26 cellular contexts compared by ENCODE assay signal in genomic region chr15:40293006-40293405, GRCh38. TPM values are rescaled to one million over a fixed set of nuclear protein-coding genes. Genes with fewer than 3 reads are reported as not detected.
DNase-seq lines count a peak whose midpoint lies in the region; ATAC-seq, FAIRE-seq and TF ChIP-seq lines count a peak whose summit lies in the region.
"Had no signal": no experiment of that assay in that cellular context is flagged by ENCODE, and none has a peak within 500 bp of the region (broad histone marks: within the 10 kb centered on the region; RNA-seq: fewer than 3 reads in every experiment).

No MANE protein-coding gene starts in this region.

- no peak overlapping the region for H2BK5ac ChIP-seq in H1 (ENCODE audit: low read depth, low read length)

- TF ChIP-seq CTCF in GM20000 (IDR thresholded peaks at IDR 0.05; ENCODE audit: extremely low read depth, missing control alignments) = no peak
- no peak for TF ChIP-seq CTCF in H1 (IDR thresholded peaks at IDR 0.05; ENCODE audit: control extremely low read depth in 1 of 3, insufficient read depth in 1 of 3, low read depth in 1 of 3, low read length in 3 of 3)
- no peak for TF ChIP-seq CTCF in osteoblast (IDR thresholded peaks at IDR 0.05; ENCODE audit: extremely low read depth, low read depth, low read length)

- H2BK120ac ChIP-seq in H1 (replicated peaks; ENCODE audit: low read depth, low read length) = no peak overlapping the region

- ATAC-seq in activated CD8-positive, alpha-beta memory T cell treated with anti-CD3 and anti-CD28 coated beads, Interleukin-2, amount 10 ng/mL, durations not matched to agents 7 days and 5 days = no peak
- ATAC-seq in GM18511 (IDR thresholded peaks at IDR 0.05; ENCODE audit: unreplicated experiment) (no peak), GM19397 (IDR thresholded peaks at IDR 0.05; ENCODE audit: unreplicated experiment) (no peak)

- H3K4me3 ChIP-seq in H1 (ENCODE audit: extremely low read depth in 1 of 4, insufficient read depth in 2 of 4, low read depth in 3 of 4, low read length in 4 of 4) = no peak overlapping the region
- H3K4me3 ChIP-seq in osteoblast (ENCODE audit: insufficient read depth, low read length) = no peak overlapping the region

- no peak overlapping the region for H3K56ac ChIP-seq in H1 (replicated peaks; ENCODE audit: insufficient read length, low read depth, low read length)

- no peak for TF ChIP-seq EP300 in H1 (IDR thresholded peaks at IDR 0.05; ENCODE audit: borderline replicate concordance in 1 of 2, low read depth in 2 of 2, low read length in 2 of 2)

- peaks cover 3% of the 10 kb centered on the region; the same call in 1 of the 2 replicates for H3K23me2 ChIP-seq in H1 (ENCODE audit: low read depth, low read length)

- POLR2A ChIA-PET in H1 (lab: Charles Lee; ENCODE audit: partially characterized antibody) = interaction anchor here (2.4 to 5.4 kb wide), 3 partner anchors 8 to 16 kb away, joined by 7 to 46 read pairs (median 29); partner anchors contain the start of gene PLCB2

- H4K91ac ChIP-seq in H1 (replicated peaks; ENCODE audit: insufficient read length, low read length) = no peak overlapping the region

- no peak overlapping the region for H3K23ac ChIP-seq in H1 (ENCODE audit: insufficient read length)

- H2AFZ ChIP-seq in H1 (ENCODE audit: low read length) (no peak overlapping the region), osteoblast (ENCODE audit: low read length) (no peak overlapping the region)

- H3K27me3 ChIP-seq in H1 (replicated peaks in 1 of 4; ENCODE audit: control insufficient read depth in 3 of 4, extremely low read depth in 1 of 4, insufficient read depth in 3 of 4, low read length in 3 of 4) (peaks cover 16 to 50% (median 33%) of the 10 kb centered on the region in 4 experiments; a peak in 6 of 7 replicates), osteoblast (ENCODE audit: insufficient read depth, low read length) (peaks cover 44% of the 10 kb centered on the region)

- H2BK12ac ChIP-seq in H1 (ENCODE audit: low read depth, low read length) = 0 out of 2 replicates have a peak overlapping the region, but pooled peaks have one; percentile 39

- no peak overlapping the region for H3K4me2 ChIP-seq in H1 (ENCODE audit: insufficient read depth in 1 of 2, low read depth in 2 of 2, low read length in 2 of 2)
- H3K4me2 ChIP-seq in osteoblast (ENCODE audit: insufficient read depth, low read length) = no peak overlapping the region

- H3K4me3 Mint-ChIP-seq in activated CD8-positive, alpha-beta memory T cell treated with anti-CD3 and anti-CD28 coated beads, Interleukin-2, amount 10 ng/mL, durations not matched to agents 7 days and 5 days = no peak overlapping the region

- H3K9ac ChIP-seq in H1 (replicated peaks in 1 of 4; ENCODE audit: extremely low read depth in 1 of 4, low read depth in 3 of 4, low read length in 3 of 4) = no peak overlapping the region

- CTCF ChIA-PET in activated CD8-positive, alpha-beta memory T cell treated with anti-CD3 and anti-CD28 coated beads, Interleukin-2, amount 10 ng/mL, durations not matched to agents 7 days and 5 days (lab: Charles Lee) = interaction anchor here (0.7 to 3.2 kb wide), 5 partner anchors 10 to 51 kb away, joined by 3 to 23 read pairs (median 3); partner anchors contain the start of genes ANKRD63 and PLCB2
- CTCF ChIA-PET in H1 (lab: Charles Lee; ENCODE audit: partially characterized antibody) = interaction anchor here (0.5 to 16.2 kb wide), 10 partner anchors 17 to 1096 kb away, joined by 3 to 518 read pairs (median 4); partner anchors contain the start of genes CCDC9B, INAFM2 and PLCB2

- H3K4ac ChIP-seq in H1 (replicated peaks; ENCODE audit: insufficient read length, low read depth, low read length) = peak overlapping the region; percentile 60

- no peak overlapping the region for H3K14ac ChIP-seq in H1 (ENCODE audit: insufficient read length)

- H4K8ac ChIP-seq in H1 (ENCODE audit: extremely low read depth, insufficient read depth, low read length) = no peak overlapping the region

- H3K9me3 Mint-ChIP-seq in activated CD8-positive, alpha-beta memory T cell treated with anti-CD3 and anti-CD28 coated beads, Interleukin-2, amount 10 ng/mL, durations not matched to agents 7 days and 5 days (ENCODE audit: low read depth) = no peaks in the 10 kb centered on the region

- H3K79me2 ChIP-seq in H1 (ENCODE audit: control insufficient read depth in 1 of 2, insufficient read depth in 2 of 2, low read length in 2 of 2) = no peaks in the 10 kb centered on the region
- no peaks in the 10 kb centered on the region for H3K79me2 ChIP-seq in osteoblast (ENCODE audit: insufficient read depth, low read length)

- no peak overlapping the region; the same call in 1 of the 2 replicates for H2AK5ac ChIP-seq in H1 (ENCODE audit: low read depth, low read length)

- TF ChIP-seq POLR2A in H1 (IDR thresholded peaks at IDR 0.05; ENCODE audit: control extremely low read depth in 1 of 2, low read depth in 2 of 2, low read length in 2 of 2) = no peak

- H2BK20ac ChIP-seq in H1 (ENCODE audit: low read length) = no peak overlapping the region

- H3K18ac ChIP-seq in H1 (ENCODE audit: extremely low read depth, low read length) = no peak overlapping the region

- no peak for FAIRE-seq in H1 (lab: Jason Lieb, UNC)
- FAIRE-seq: D721Med, GM18507, GM19239, RCC 7860 had no signal

- no peak overlapping the region for H4K5ac ChIP-seq in H1 (ENCODE audit: insufficient read length, low read depth, low read length)

- no peak overlapping the region for H3K27ac ChIP-seq in H1 (ENCODE audit: low read depth, low read length)
- H3K27ac ChIP-seq in osteoblast (ENCODE audit: low read depth, low read length) = no peak overlapping the region
- H3K27ac ChIP-seq: C4-2B had no signal

- peaks cover 2% of the 10 kb centered on the region for H3K36me3 Mint-ChIP-seq in activated CD8-positive, alpha-beta memory T cell treated with anti-CD3 and anti-CD28 coated beads, Interleukin-2, amount 10 ng/mL, durations not matched to agents 7 days and 5 days

- peak overlapping the region; percentile 6 for H3K27ac Mint-ChIP-seq in activated CD8-positive, alpha-beta memory T cell treated with anti-CD3 and anti-CD28 coated beads, Interleukin-2, amount 10 ng/mL, durations not matched to agents 7 days and 5 days

- H3K4me1 ChIP-seq in H1 (replicated peaks in 1 of 4; ENCODE audit: control insufficient read depth in 3 of 4, insufficient read depth in 4 of 4, low read length in 3 of 4) = peaks cover 0 to 18% (median 11%) of the 10 kb centered on the region in 4 experiments; a peak in 6 of 7 replicates
- H3K4me1 ChIP-seq in osteoblast (ENCODE audit: insufficient read depth, low read length) = no peaks in the 10 kb centered on the region

- H3K27me3 Mint-ChIP-seq in activated CD8-positive, alpha-beta memory T cell treated with anti-CD3 and anti-CD28 coated beads, Interleukin-2, amount 10 ng/mL, durations not matched to agents 7 days and 5 days = no peaks in the 10 kb centered on the region

- H2BK15ac ChIP-seq in H1 (ENCODE audit: low read length) = no peak overlapping the region

- H3K9me3 ChIP-seq in H1 (ENCODE audit: insufficient read depth in 2 of 2, low read depth in 1 of 2, low read length in 1 of 2) = no peaks in the 10 kb centered on the region
- H3K9me3 ChIP-seq in osteoblast (ENCODE audit: low read depth, low read length) = no peaks in the 10 kb centered on the region

- no peaks in the 10 kb centered on the region for H3K4me1 Mint-ChIP-seq in activated CD8-positive, alpha-beta memory T cell treated with anti-CD3 and anti-CD28 coated beads, Interleukin-2, amount 10 ng/mL, durations not matched to agents 7 days and 5 days

- H3K36me3 ChIP-seq in H1 (ENCODE audit: control insufficient read depth in 2 of 4, insufficient read depth in 4 of 4, low read length in 3 of 4) (no peaks in the 10 kb centered on the region), osteoblast (ENCODE audit: insufficient read depth, low read length) (no peaks in the 10 kb centered on the region)

- no peak for TF ChIP-seq RAD21 in H1 (IDR thresholded peaks at IDR 0.05 in 1 of 2, conservative IDR thresholded peaks at IDR 0.05 in 1 of 2; ENCODE audit: low read depth in 2 of 2, low read length in 2 of 2)

- no peaks in the 10 kb centered on the region for H3K79me1 ChIP-seq in H1 (ENCODE audit: low read depth, low read length)

- peaks cover 0 to 1% of the 10 kb centered on the region in 2 experiments for H4K20me1 ChIP-seq in H1 (replicated peaks in 1 of 2; ENCODE audit: control insufficient read depth in 1 of 2, insufficient read depth in 2 of 2, low read length in 2 of 2)
- no peaks in the 10 kb centered on the region for H4K20me1 ChIP-seq in osteoblast (ENCODE audit: insufficient read depth, low read length)

- no peak for DNase-seq in activated CD8-positive, alpha-beta memory T cell treated with anti-CD3 and anti-CD28 coated beads, Interleukin-2, amount 10 ng/mL, durations not matched to agents 7 days and 5 days
- no peak for DNase-seq in activated CD8-positive, alpha-beta memory T cell treated with anti-CD3 and anti-CD28 coated beads, Interleukin-2, amount 50 U/mL, for 48 hours
- DNase-seq in GM20000 (ENCODE audit: low spot score) (peak; percentile 12), H1 (ENCODE audit: low read depth in 1 of 2, low spot score in 2 of 2) (no peak), osteoblast (ENCODE audit: insufficient read length, low spot score, missing footprints) (peak; percentile 87), dedifferentiated amniotic fluid mesenchymal stem cell (ENCODE audit: extremely low spot score) (no peak)
- DNase-seq: AML-193, DMS53, GDM1, Kasumi-1, NCI-H1417, NCI-H187, NCI-H446, NCI-H526, OCI-M1 had no signal

RNA-seq across cellular contexts. Expression of gene ANKRD63, which starts 10.1 kb away (rescaled TPM):
- not detected for total RNA-seq in activated CD8-positive, alpha-beta memory T cell treated with anti-CD3 and anti-CD28 coated beads, Interleukin-2, amount 10 ng/mL, durations not matched to agents 7 days and 5 days
- total RNA-seq in H1 (2021; fragmentation: NEBNext Ultra II Directional; extraction: Animal tissue kit (Norgen Biotek cat#: 25700)) = 0.26 TPM in 1 of 2 replicates, not detected in the other
- 0.16 and 0.18 TPM in 2 replicates for polyA plus RNA-seq in H1 (2011; rRNA removed)
- 0.22 TPM for polyA plus RNA-seq in H1 (2011; cell fraction: cytosol; rRNA removed)
- polyA plus RNA-seq in H1 (2011; cell fraction: nucleus; rRNA removed) = 0.94 TPM
- 0.16 to 0.21 TPM in 2 of 4 replicates, not detected in the others for polyA plus RNA-seq in H1 (2012, experiment 1 of 2)
- polyA plus RNA-seq in H1 (2012, experiment 2 of 2) = not detected
- polyA plus RNA-seq in H1 (2013, experiment 1 of 2) = not detected
- polyA plus RNA-seq in H1 (2013, experiment 2 of 2) = 0.04 TPM
- polyA minus RNA-seq in H1 (2011; rRNA and poly(A)+ RNA removed) = not detected in 2 replicates
- not detected for polyA minus RNA-seq in H1 (2011; cell fraction: cytosol; rRNA and poly(A)+ RNA removed)
- 2.1 TPM for polyA minus RNA-seq in H1 (2011; cell fraction: nucleus; rRNA and poly(A)+ RNA removed)
- total RNA-seq in osteoblast = not detected in 2 replicates
- total RNA-seq: A172, MCF 10A had no signal
- polyA plus RNA-seq: AG04450 had no signal

RNA-seq across cellular contexts. Expression of gene PLCB2, which starts 14.7 kb away (rescaled TPM):
- total RNA-seq in activated CD8-positive, alpha-beta memory T cell treated with anti-CD3 and anti-CD28 coated beads, Interleukin-2, amount 10 ng/mL, durations not matched to agents 7 days and 5 days = 100 to 1,000 TPM; 104 to 120 TPM
- total RNA-seq in H1 (2021; fragmentation: NEBNext Ultra II Directional; extraction: Animal tissue kit (Norgen Biotek cat#: 25700)) = 8.4 and 9.4 TPM in 2 replicates
- polyA plus RNA-seq in H1 (2011; rRNA removed) = 7.2 and 11.3 TPM in 2 replicates
- polyA plus RNA-seq in H1 (2011; cell fraction: cytosol; rRNA removed) = 10.7 TPM
- polyA plus RNA-seq in H1 (2011; cell fraction: nucleus; rRNA removed) = 30.4 TPM
- 4.1 to 10.7 TPM (median 7.5 TPM) in 4 replicates for polyA plus RNA-seq in H1 (2012, experiment 1 of 2)
- 4.1 TPM for polyA plus RNA-seq in H1 (2012, experiment 2 of 2)
- 7.0 TPM for polyA plus RNA-seq in H1 (2013, experiment 1 of 2)
- polyA plus RNA-seq in H1 (2013, experiment 2 of 2) = 7.6 TPM
- 6.1 and 6.2 TPM in 2 replicates for polyA minus RNA-seq in H1 (2011; rRNA and poly(A)+ RNA removed)
- 3.7 TPM for polyA minus RNA-seq in H1 (2011; cell fraction: cytosol; rRNA and poly(A)+ RNA removed)
- polyA minus RNA-seq in H1 (2011; cell fraction: nucleus; rRNA and poly(A)+ RNA removed) = 20.0 TPM
- total RNA-seq in osteoblast = under 0.01 TPM in 2 replicates
- total RNA-seq: A172 had no signal

RNA-seq across cellular contexts. Expression of gene INAFM2, which starts 30.5 kb away (rescaled TPM):
- total RNA-seq in activated CD8-positive, alpha-beta memory T cell treated with anti-CD3 and anti-CD28 coated beads, Interleukin-2, amount 10 ng/mL, durations not matched to agents 7 days and 5 days = 10 to 100 TPM in 1 of 2 experiments, 1 to 10 TPM in 1; 4.9 to 10.2 TPM
- total RNA-seq in H1 (2021; fragmentation: NEBNext Ultra II Directional; extraction: Animal tissue kit (Norgen Biotek cat#: 25700)) = 35.1 and 38.2 TPM in 2 replicates
- polyA plus RNA-seq in H1 (2011; rRNA removed) = 9.6 and 15.3 TPM in 2 replicates
- polyA plus RNA-seq in H1 (2011; cell fraction: cytosol; rRNA removed) = 11.9 TPM
- polyA plus RNA-seq in H1 (2011; cell fraction: nucleus; rRNA removed) = 9.2 TPM
- polyA plus RNA-seq in H1 (2012, experiment 1 of 2) = 16.0 to 31.4 TPM (median 18.6 TPM) in 4 replicates
- 19.4 TPM for polyA plus RNA-seq in H1 (2012, experiment 2 of 2)
- 39.7 TPM for polyA plus RNA-seq in H1 (2013, experiment 1 of 2)
- polyA plus RNA-seq in H1 (2013, experiment 2 of 2) = 42.5 TPM
- 8.6 and 10.5 TPM in 2 replicates for polyA minus RNA-seq in H1 (2011; rRNA and poly(A)+ RNA removed)
- polyA minus RNA-seq in H1 (2011; cell fraction: cytosol; rRNA and poly(A)+ RNA removed) = 10.1 TPM
- 14.0 TPM for polyA minus RNA-seq in H1 (2011; cell fraction: nucleus; rRNA and poly(A)+ RNA removed)
- 16.8 and 17.7 TPM in 2 replicates for total RNA-seq in osteoblast

RNA-seq across cellular contexts. Expression of gene CCDC9B, which starts 47.7 kb away (rescaled TPM):
- total RNA-seq in activated CD8-positive, alpha-beta memory T cell treated with anti-CD3 and anti-CD28 coated beads, Interleukin-2, amount 10 ng/mL, durations not matched to agents 7 days and 5 days = 1 to 10 TPM in 1 of 2 experiments, under 1 TPM in 1; 0.45 to 1.5 TPM
- total RNA-seq in H1 (2021; fragmentation: NEBNext Ultra II Directional; extraction: Animal tissue kit (Norgen Biotek cat#: 25700)) = 0.33 and 0.78 TPM in 2 replicates
- 0.45 and 0.63 TPM in 2 replicates for polyA plus RNA-seq in H1 (2011; rRNA removed)
- polyA plus RNA-seq in H1 (2011; cell fraction: cytosol; rRNA removed) = 0.10 TPM
- polyA plus RNA-seq in H1 (2011; cell fraction: nucleus; rRNA removed) = 0.73 TPM
- polyA plus RNA-seq in H1 (2012, experiment 1 of 2) = 0.62 to 1.1 TPM (median 0.85 TPM) in 4 replicates
- 0.25 TPM for polyA plus RNA-seq in H1 (2012, experiment 2 of 2)
- 0.71 TPM for polyA plus RNA-seq in H1 (2013, experiment 1 of 2)
- 0.50 TPM for polyA plus RNA-seq in H1 (2013, experiment 2 of 2)
- 0.22 and 0.50 TPM in 2 replicates for polyA minus RNA-seq in H1 (2011; rRNA and poly(A)+ RNA removed)
- polyA minus RNA-seq in H1 (2011; cell fraction: cytosol; rRNA and poly(A)+ RNA removed) = 0.66 TPM
- polyA minus RNA-seq in H1 (2011; cell fraction: nucleus; rRNA and poly(A)+ RNA removed) = 1.8 TPM
- total RNA-seq in osteoblast = 18.3 and 23.9 TPM in 2 replicates

RNA-seq across cellular contexts. Expression of gene PAK6, which starts 54.1 kb away (rescaled TPM):
- total RNA-seq in activated CD8-positive, alpha-beta memory T cell treated with anti-CD3 and anti-CD28 coated beads, Interleukin-2, amount 10 ng/mL, durations not matched to agents 7 days and 5 days = 1 to 10 TPM; 1.0 to 1.7 TPM
- total RNA-seq in H1 (2021; fragmentation: NEBNext Ultra II Directional; extraction: Animal tissue kit (Norgen Biotek cat#: 25700)) = 9.0 and 9.4 TPM in 2 replicates
- polyA plus RNA-seq in H1 (2011; rRNA removed) = 6.9 and 12.5 TPM in 2 replicates
- polyA plus RNA-seq in H1 (2011; cell fraction: cytosol; rRNA removed) = 7.0 TPM
- polyA plus RNA-seq in H1 (2011; cell fraction: nucleus; rRNA removed) = 12.6 TPM
- polyA plus RNA-seq in H1 (2012, experiment 1 of 2) = 5.8 to 9.4 TPM (median 8.1 TPM) in 4 replicates
- 7.9 TPM for polyA plus RNA-seq in H1 (2012, experiment 2 of 2)
- 6.6 TPM for polyA plus RNA-seq in H1 (2013, experiment 1 of 2)
- polyA plus RNA-seq in H1 (2013, experiment 2 of 2) = 5.3 TPM
- 4.6 and 6.3 TPM in 2 replicates for polyA minus RNA-seq in H1 (2011; rRNA and poly(A)+ RNA removed)
- polyA minus RNA-seq in H1 (2011; cell fraction: cytosol; rRNA and poly(A)+ RNA removed) = 8.0 TPM
- 13.7 TPM for polyA minus RNA-seq in H1 (2011; cell fraction: nucleus; rRNA and poly(A)+ RNA removed)
- not detected in 2 replicates for total RNA-seq in osteoblast
- total RNA-seq: SK-MEL-5 had no signal
- polyA plus RNA-seq: AG04450 had no signal

Comparison
In these comparisons a context has a peak if more than half of its experiments do, and no peak if none do; other contexts are left out.
1. DNase-seq: peak in GM20000 (single experiment) and osteoblast (single experiment); none in activated CD8-positive, alpha-beta memory T cell treated with anti-CD3 and anti-CD28 coated beads, Interleukin-2, amount 10 ng/mL, durations not matched to agents 7 days and 5 days (single experiment), activated CD8-positive, alpha-beta memory T cell treated with anti-CD3 and anti-CD28 coated beads, Interleukin-2, amount 50 U/mL, for 48 hours (single experiment), H1 (0 of 2) and dedifferentiated amniotic fluid mesenchymal stem cell (single experiment).
2. RNA of gene PLCB2, which starts 14.7 kb away (total RNA-seq): 104 to 120 TPM in activated CD8-positive, alpha-beta memory T cell treated with anti-CD3 and anti-CD28 coated beads, Interleukin-2, amount 10 ng/mL, durations not matched to agents 7 days and 5 days; 8.4 to 9.4 TPM in H1 and under 0.01 TPM in osteoblast; every median in the first group is over 10 times any median in the second.